ENCODE assay signal across 1 cellular context in the genomic region with DNA sequence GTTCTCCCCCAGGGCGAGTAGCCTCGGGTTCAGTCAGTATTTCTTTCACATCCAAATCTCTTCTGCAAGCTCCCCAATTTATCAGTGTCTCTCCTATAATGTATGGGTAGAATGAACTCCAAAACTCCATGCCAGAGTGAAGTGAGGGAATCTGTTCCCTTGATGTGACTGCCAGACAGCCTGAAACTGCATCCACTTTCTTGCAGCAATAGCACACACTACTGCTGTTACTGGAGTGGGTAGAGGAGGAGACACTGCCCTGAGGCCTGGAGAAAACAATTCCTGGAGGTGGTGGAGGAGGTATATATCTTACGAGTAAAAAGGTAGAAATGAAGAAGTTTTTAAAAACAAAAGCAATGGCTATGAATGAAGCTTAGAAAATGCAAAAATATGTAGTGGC.
TF ChIP-seq lines count a peak whose summit lies in the region.

No MANE protein-coding gene starts in this region.

TF ChIP-seq in IMR-90, 13 proteins besides CTCF, POLR2A, EP300 and RAD21:
- TF ChIP-seq BHLHE40 (IDR thresholded peaks at IDR 0.05; ENCODE audit: low read depth, low read length) (no peak), NFE2L2 (IDR thresholded peaks at IDR 0.05; ENCODE audit: low read depth, low read length) (no peak), CEBPB (IDR thresholded peaks at IDR 0.05; ENCODE audit: low read depth, low read length) (no peak), MAFK (IDR thresholded peaks at IDR 0.05; ENCODE audit: low read depth, low read length) (no peak), FOS (IDR thresholded peaks at IDR 0.05; ENCODE audit: low read depth, low read length) (no peak)
- TF ChIP-seq, protein P1, sequence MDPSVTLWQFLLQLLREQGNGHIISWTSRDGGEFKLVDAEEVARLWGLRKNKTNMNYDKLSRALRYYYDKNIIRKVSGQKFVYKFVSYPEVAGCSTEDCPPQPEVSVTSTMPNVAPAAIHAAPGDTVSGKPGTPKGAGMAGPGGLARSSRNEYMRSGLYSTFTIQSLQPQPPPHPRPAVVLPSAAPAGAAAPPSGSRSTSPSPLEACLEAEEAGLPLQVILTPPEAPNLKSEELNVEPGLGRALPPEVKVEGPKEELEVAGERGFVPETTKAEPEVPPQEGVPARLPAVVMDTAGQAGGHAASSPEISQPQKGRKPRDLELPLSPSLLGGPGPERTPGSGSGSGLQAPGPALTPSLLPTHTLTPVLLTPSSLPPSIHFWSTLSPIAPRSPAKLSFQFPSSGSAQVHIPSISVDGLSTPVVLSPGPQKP (IDR thresholded peaks at IDR 0.05; ENCODE audit: borderline replicate concordance, low read depth, low read length), result no peak
